Comparison of ENCODE assay signal across 1 cellular context in genomic region chr2:152558174-152559091, GRCh38.
TF ChIP-seq lines count a peak whose summit lies in the region.

No MANE protein-coding gene starts in this region.

TF ChIP-seq in SK-N-SH, 30 proteins besides CTCF, POLR2A, EP300 and RAD21 (continued from another document):
- no peak for TF ChIP-seq MEF2A (IDR thresholded peaks at IDR 0.05; ENCODE audit: borderline replicate concordance, low read depth)
- no peak for TF ChIP-seq FOXJ3 (CRISPR knock-in tag; IDR thresholded peaks at IDR 0.05)
- peak; percentile 84 for TF ChIP-seq RXRA (IDR thresholded peaks at IDR 0.05; ENCODE audit: borderline replicate concordance, low read depth)
- no peak for TF ChIP-seq REST (IDR thresholded peaks at IDR 0.05; ENCODE audit: low read depth, low read length)
- TF ChIP-seq GABPA (IDR thresholded peaks at IDR 0.05; ENCODE audit: low read depth), result no peak
- no peak for TF ChIP-seq TAF1 (IDR thresholded peaks at IDR 0.05; ENCODE audit: borderline replicate concordance, low read depth, low read length)
- TF ChIP-seq, protein P1, sequence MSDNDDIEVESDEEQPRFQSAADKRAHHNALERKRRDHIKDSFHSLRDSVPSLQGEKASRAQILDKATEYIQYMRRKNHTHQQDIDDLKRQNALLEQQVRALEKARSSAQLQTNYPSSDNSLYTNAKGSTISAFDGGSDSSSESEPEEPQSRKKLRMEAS (IDR thresholded peaks at IDR 0.05; ENCODE audit: low read depth), result 0 out of 2 replicates have a peak, but pooled peaks have one; percentile 17
- TF ChIP-seq MXI1 (IDR thresholded peaks at IDR 0.05; ENCODE audit: low read depth, low read length), result no peak
- TF ChIP-seq, protein P2, sequence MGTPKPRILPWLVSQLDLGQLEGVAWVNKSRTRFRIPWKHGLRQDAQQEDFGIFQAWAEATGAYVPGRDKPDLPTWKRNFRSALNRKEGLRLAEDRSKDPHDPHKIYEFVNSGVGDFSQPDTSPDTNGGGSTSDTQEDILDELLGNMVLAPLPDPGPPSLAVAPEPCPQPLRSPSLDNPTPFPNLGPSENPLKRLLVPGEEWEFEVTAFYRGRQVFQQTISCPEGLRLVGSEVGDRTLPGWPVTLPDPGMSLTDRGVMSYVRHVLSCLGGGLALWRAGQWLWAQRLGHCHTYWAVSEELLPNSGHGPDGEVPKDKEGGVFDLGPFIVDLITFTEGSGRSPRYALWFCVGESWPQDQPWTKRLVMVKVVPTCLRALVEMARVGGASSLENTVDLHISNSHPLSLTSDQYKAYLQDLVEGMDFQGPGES (IDR thresholded peaks at IDR 0.05; ENCODE audit: low read depth, low read length), result no peak
- TF ChIP-seq EZH2phosphoT487 (IDR thresholded peaks at IDR 0.05; ENCODE audit: borderline replicate concordance, low read depth), result no peak
- no peak for TF ChIP-seq SIN3A (IDR thresholded peaks at IDR 0.05; ENCODE audit: borderline replicate concordance, low read depth, low read length)
- no peak for TF ChIP-seq GATA2 (CRISPR knock-in tag; IDR thresholded peaks at IDR 0.05)
- TF ChIP-seq CHD2 (IDR thresholded peaks at IDR 0.05; ENCODE audit: low read length, partially characterized antibody), result no peak
- TF ChIP-seq, protein P3, sequence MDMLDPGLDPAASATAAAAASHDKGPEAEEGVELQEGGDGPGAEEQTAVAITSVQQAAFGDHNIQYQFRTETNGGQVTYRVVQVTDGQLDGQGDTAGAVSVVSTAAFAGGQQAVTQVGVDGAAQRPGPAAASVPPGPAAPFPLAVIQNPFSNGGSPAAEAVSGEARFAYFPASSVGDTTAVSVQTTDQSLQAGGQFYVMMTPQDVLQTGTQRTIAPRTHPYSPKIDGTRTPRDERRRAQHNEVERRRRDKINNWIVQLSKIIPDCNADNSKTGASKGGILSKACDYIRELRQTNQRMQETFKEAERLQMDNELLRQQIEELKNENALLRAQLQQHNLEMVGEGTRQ (IDR thresholded peaks at IDR 0.05; ENCODE audit: borderline replicate concordance, low read depth, low read length), result no peak
- TF ChIP-seq RFX5 (IDR thresholded peaks at IDR 0.05; ENCODE audit: low read length), result no peak
- no peak for TF ChIP-seq ZBTB33 (IDR thresholded peaks at IDR 0.05; ENCODE audit: borderline replicate concordance, low read depth)
- no peak for TF ChIP-seq YY1 (IDR thresholded peaks at IDR 0.05; ENCODE audit: low read depth)
- TF ChIP-seq TEAD4 (IDR thresholded peaks at IDR 0.05; ENCODE audit: borderline replicate concordance, insufficient read depth), result peak; percentile 66; the same call in 1 of the 2 replicates
- TF ChIP-seq, protein P4, sequence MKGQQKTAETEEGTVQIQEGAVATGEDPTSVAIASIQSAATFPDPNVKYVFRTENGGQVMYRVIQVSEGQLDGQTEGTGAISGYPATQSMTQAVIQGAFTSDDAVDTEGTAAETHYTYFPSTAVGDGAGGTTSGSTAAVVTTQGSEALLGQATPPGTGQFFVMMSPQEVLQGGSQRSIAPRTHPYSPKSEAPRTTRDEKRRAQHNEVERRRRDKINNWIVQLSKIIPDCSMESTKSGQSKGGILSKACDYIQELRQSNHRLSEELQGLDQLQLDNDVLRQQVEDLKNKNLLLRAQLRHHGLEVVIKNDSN (IDR thresholded peaks at IDR 0.05; ENCODE audit: borderline replicate concordance, low read depth), result no peak
